ENCODE assay signal across 8 cellular contexts in the genomic region with DNA sequence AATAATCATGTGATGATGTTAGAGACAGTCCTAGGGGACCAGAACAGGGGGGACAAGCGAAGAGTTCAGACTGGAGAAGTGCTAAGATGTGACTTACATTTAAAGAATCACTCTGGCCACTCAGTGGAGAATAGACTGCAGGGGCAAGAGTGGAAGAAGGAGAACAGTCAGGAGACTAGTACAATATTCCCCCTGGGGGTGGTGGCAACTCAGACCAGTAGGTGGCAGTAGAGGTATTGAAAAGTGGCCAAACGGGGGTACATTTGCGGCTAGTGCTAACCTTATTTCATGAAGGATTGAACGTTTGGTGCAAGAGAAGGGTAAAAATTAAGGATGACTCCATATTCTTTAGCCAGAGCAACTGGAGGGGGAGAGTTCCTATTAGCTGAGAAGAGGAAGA. TPM values are rescaled to one million over a fixed set of nuclear protein-coding genes. Genes with fewer than 3 reads are reported as not detected.
A peak's percentile ranks its signal among the peaks of the same experiment; 100 is the strongest.
DNase-seq lines count a peak whose midpoint lies in the region; ATAC-seq and TF ChIP-seq lines count a peak whose summit lies in the region.

No MANE protein-coding gene starts in this region.

- in situ Hi-C loops in GM23248 (cut with MboI): no loop called here

- H3K14ac ChIP-seq in mesenchymal stem cell (ENCODE audit: low read length in 2 of 2): no peak overlapping the region

- H3K27me3 ChIP-seq in GM23248 (replicated peaks; ENCODE audit: insufficient read depth) (no peaks in the 10 kb centered on the region; the same call in 1 of the 2 replicates), mesenchymal stem cell (ENCODE audit: control insufficient read depth in 1 of 2, insufficient read depth in 1 of 2, low read length in 2 of 2) (peaks cover 0 to 39% of the 10 kb centered on the region in 2 experiments), testis (no peaks in the 10 kb centered on the region)

- no peaks in the 10 kb centered on the region for H3K9me2 ChIP-seq in GM23248 (ENCODE audit: insufficient read depth)

- 0 to 15% methylated on average over 3 to 4 of the region's 4 CpGs for WGBS in GM23248 (ENCODE audit: low coverage in 1 of 2, low lambda C conversion rate in 2 of 2, missing lambda C conversion rate in 2 of 2), 2 experiments
- 2% methylated on average over 4 of the region's 4 CpGs for WGBS in mesenchymal stem cell
- 33 to 43% methylated on average over 4 of the region's 4 CpGs for WGBS in testis, 2 donors

- no peaks in the 10 kb centered on the region for H3K79me1 ChIP-seq in mesenchymal stem cell (replicated peaks; ENCODE audit: low read length, poor library complexity, severe bottlenecking)

- no peak overlapping the region for H3K4ac ChIP-seq in mesenchymal stem cell (ENCODE audit: low read depth in 1 of 2, low read length in 2 of 2)

- no peak overlapping the region for H3K18ac ChIP-seq in mesenchymal stem cell (ENCODE audit: low read depth in 1 of 2, low read length in 2 of 2)

- ATAC-seq in GM21367 (IDR thresholded peaks at IDR 0.05; ENCODE audit: unreplicated experiment): no peak

- no peak overlapping the region for H3K23ac ChIP-seq in mesenchymal stem cell (ENCODE audit: low read length in 2 of 2)

- no peak overlapping the region for H2AFZ ChIP-seq in GM23248
- no peak overlapping the region for H2AFZ ChIP-seq in mesenchymal stem cell (ENCODE audit: low read depth, low read length)

- TF ChIP-seq POLR2A in testis (IDR thresholded peaks at IDR 0.05): no peak

- H3K4me2 ChIP-seq in GM23248 (ENCODE audit: unreplicated experiment) (no peak overlapping the region), mesenchymal stem cell (ENCODE audit: low read length, poor library complexity, severe bottlenecking) (no peak overlapping the region)

- no peak overlapping the region for H3K27ac ChIP-seq in GM23248
- no peak overlapping the region for H3K27ac ChIP-seq in mesenchymal stem cell (ENCODE audit: low read length, poor library complexity, severe bottlenecking)
- H3K27ac ChIP-seq in testis: no peak overlapping the region

- DNase-seq in Ammon's horn (ENCODE audit: low spot score) (peak; percentile 21), GM23248 (peak; percentile 36), NCI-H2227 treated with DMSO at 0.1 percent for 48 hours (lab: John Stamatoyannopoulos, UW) (peak; percentile 82), mesenchymal stem cell (peak; percentile 46), testis (peak; percentile 50)
- DNase-seq in activated CD4-positive, alpha-beta T cell treated with anti-CD3 and anti-CD28 coated beads for 4 hours: peak; percentile 16 to 58
- DNase-seq in effector CD8-positive, alpha-beta T cell (lab: John Stamatoyannopoulos, UW): peak; percentile 15

- no peak overlapping the region for H2BK5ac ChIP-seq in mesenchymal stem cell (ENCODE audit: low read depth, low read length, poor library complexity, severe bottlenecking)

- TF ChIP-seq CTCF in testis (IDR thresholded peaks at IDR 0.05): peak in 2 of 3 experiments; percentile 26 to 39

- H3K4me3 ChIP-seq in GM23248 (no peak overlapping the region), mesenchymal stem cell (ENCODE audit: insufficient read depth in 1 of 2, low read depth in 1 of 2, low read length in 2 of 2) (no peak overlapping the region), testis (no peak overlapping the region)

- H3K9ac ChIP-seq in GM23248 (no peak overlapping the region), mesenchymal stem cell (ENCODE audit: low read length) (no peak overlapping the region)

- no peak overlapping the region for H2AK5ac ChIP-seq in mesenchymal stem cell (ENCODE audit: low read length, severe bottlenecking)

- no peak overlapping the region for H2BK12ac ChIP-seq in mesenchymal stem cell (ENCODE audit: low read length in 2 of 2)

- H4K8ac ChIP-seq in mesenchymal stem cell (ENCODE audit: low read length): no peak overlapping the region

- H4K91ac ChIP-seq in mesenchymal stem cell (ENCODE audit: low read length): no peak overlapping the region

- no peak overlapping the region for H2BK15ac ChIP-seq in mesenchymal stem cell (ENCODE audit: low read depth, poor library complexity, severe bottlenecking)

- no peak overlapping the region for H2BK120ac ChIP-seq in mesenchymal stem cell (ENCODE audit: low read depth, low read length)

- no peaks in the 10 kb centered on the region for H3K9me3 ChIP-seq in GM23248 (ENCODE audit: low read depth)
- no peaks in the 10 kb centered on the region for H3K9me3 ChIP-seq in mesenchymal stem cell (ENCODE audit: control insufficient read depth, low read length)
- H3K9me3 ChIP-seq in testis: no peaks in the 10 kb centered on the region

- no peaks in the 10 kb centered on the region for H4K20me1 ChIP-seq in GM23248 (ENCODE audit: insufficient read depth)

- H3K4me1 ChIP-seq in GM23248 (ENCODE audit: insufficient read depth) (no peaks in the 10 kb centered on the region), mesenchymal stem cell (ENCODE audit: control insufficient read depth, insufficient read depth, low read depth, low read length) (no peaks in the 10 kb centered on the region), testis (no peaks in the 10 kb centered on the region)

- no peaks in the 10 kb centered on the region for H3K36me3 ChIP-seq in GM23248 (ENCODE audit: low read depth)
- no peaks in the 10 kb centered on the region for H3K36me3 ChIP-seq in mesenchymal stem cell (ENCODE audit: control insufficient read depth in 1 of 2, insufficient read depth in 2 of 2, low read depth in 1 of 2, low read length in 2 of 2)
- H3K36me3 ChIP-seq in testis (ENCODE audit: low read depth, missing control alignments): no peaks in the 10 kb centered on the region

- no peaks in the 10 kb centered on the region for H3F3A ChIP-seq in GM23248 (ENCODE audit: insufficient read depth)

- H3K79me2 ChIP-seq in GM23248 (ENCODE audit: insufficient read depth): no peaks in the 10 kb centered on the region

- intact Hi-C loops in testis (cut with DNase I; ENCODE audit: low total_unique reads): no loop called here

RNA-seq across cellular contexts. Expression of a gene that starts 2.7 kb away (rescaled TPM):
- total RNA-seq in GM23248 (2014; rRNA removed; shearing (Covaris generic)): not detected in 2 replicates
- not detected in 2 replicates for polyA plus RNA-seq in GM23248 (2016; fragmentation: Nextera tagmentation; extraction: Ambion mirVana)
- not detected for polyA plus RNA-seq in mesenchymal stem cell (2013, experiment 1 of 2)
- not detected for polyA plus RNA-seq in mesenchymal stem cell (2013, experiment 2 of 2)
- under 1 TPM; 0.12 to 0.55 TPM for total RNA-seq in testis
- polyA plus RNA-seq in testis (ENCODE audit: insufficient read depth, low read depth, low replicate concordance): 1.2 TPM

RNA-seq across cellular contexts. Expression of a gene that starts 4.7 kb away (rescaled TPM):
- 0.76 and 1.7 TPM in 2 replicates for total RNA-seq in GM23248 (2014; rRNA removed; shearing (Covaris generic))
- polyA plus RNA-seq in GM23248 (2016; fragmentation: Nextera tagmentation; extraction: Ambion mirVana) (5.7 and 5.9 TPM in 2 replicates), testis (ENCODE audit: insufficient read depth, low read depth, low replicate concordance) (11.0 TPM)
- polyA plus RNA-seq in mesenchymal stem cell (2013, experiment 1 of 2): 26.5 TPM
- 27.1 TPM for polyA plus RNA-seq in mesenchymal stem cell (2013, experiment 2 of 2)
- total RNA-seq in testis: 10 to 100 TPM in 1 of 2 donors, 1 to 10 TPM in 1; 9.7 to 10.3 TPM

Comparison
In these comparisons a context has a peak if more than half of its experiments do, and no peak if none do; other contexts are left out.
1. DNase-seq: peak in every context shown above with its lines; median percentile 82 in NCI-H2227 treated with DMSO at 0.1 percent for 48 hours; 50 in testis; 46 in mesenchymal stem cell; 37 in activated CD4-positive, alpha-beta T cell treated with anti-CD3 and anti-CD28 coated beads for 4 hours; 36 in GM23248; 21 in Ammon's horn; 15 in effector CD8-positive, alpha-beta T cell.